16 cellular contexts compared by ENCODE assay signal in genomic region chr5:122933926-122934325, GRCh38.
"Had no signal": no experiment of that assay in that cellular context is flagged by ENCODE, and none has a peak within 500 bp of the region (broad histone marks: within the 10 kb centered on the region; RNA-seq: fewer than 3 reads in every experiment).

No MANE protein-coding gene starts in this region.

- H3K36me3 ChIP-seq: esophagus muscularis mucosa, tibial artery, uterus had no signal

- H3K4me3 ChIP-seq: coronary artery, esophagus muscularis mucosa, tibial artery, uterus had no signal

- ATAC-seq: activated CD8-positive, alpha-beta T cell treated with anti-CD3 and anti-CD28 coated beads, Interleukin-2, amount 10 ng/mL, durations not matched to agents 7 days and 5 days; left ventricle myocardium superior; right cardiac atrium had no signal

- DNase-seq: activated B cell treated with CpG ODN at 0.5 μM for 24 hours; activated CD4-positive, alpha-beta T cell treated with anti-CD3 and anti-CD28 coated beads for 48 hours; activated CD8-positive, alpha-beta memory T cell treated with anti-CD3 and anti-CD28 coated beads, Interleukin-2, amount 50 U/mL, for 4 hours; activated CD8-positive, alpha-beta T cell treated with anti-CD3 and anti-CD28 coated beads, Interleukin-2, amount 10 ng/mL, durations not matched to agents 7 days and 5 days; activated effector memory CD4-positive, alpha-beta T cell treated with anti-CD3 and anti-CD28 coated beads, Interleukin-2, amount 50 U/mL, for 16 hours; activated naive CD8-positive, alpha-beta T cell treated with anti-CD3 and anti-CD28 coated beads for 36 hours; activated T-cell treated with anti-CD3 and anti-CD28 coated beads, Interleukin-2, amount 50 U/mL, for 48 hours; central memory CD4-positive, alpha-beta T cell; hypothalamus; left ventricle myocardium superior; right cardiac atrium; T-helper 2 cell; tibial artery; uterus had no signal

- H3K27me3 ChIP-seq: esophagus muscularis mucosa, tibial artery, uterus had no signal

- H3K9me3 ChIP-seq: esophagus muscularis mucosa, tibial artery, uterus had no signal

- H3K4me1 ChIP-seq: uterus had no signal

- H3K27ac ChIP-seq: coronary artery, esophagus muscularis mucosa, tibial artery, uterus had no signal
